In the genomic region with DNA sequence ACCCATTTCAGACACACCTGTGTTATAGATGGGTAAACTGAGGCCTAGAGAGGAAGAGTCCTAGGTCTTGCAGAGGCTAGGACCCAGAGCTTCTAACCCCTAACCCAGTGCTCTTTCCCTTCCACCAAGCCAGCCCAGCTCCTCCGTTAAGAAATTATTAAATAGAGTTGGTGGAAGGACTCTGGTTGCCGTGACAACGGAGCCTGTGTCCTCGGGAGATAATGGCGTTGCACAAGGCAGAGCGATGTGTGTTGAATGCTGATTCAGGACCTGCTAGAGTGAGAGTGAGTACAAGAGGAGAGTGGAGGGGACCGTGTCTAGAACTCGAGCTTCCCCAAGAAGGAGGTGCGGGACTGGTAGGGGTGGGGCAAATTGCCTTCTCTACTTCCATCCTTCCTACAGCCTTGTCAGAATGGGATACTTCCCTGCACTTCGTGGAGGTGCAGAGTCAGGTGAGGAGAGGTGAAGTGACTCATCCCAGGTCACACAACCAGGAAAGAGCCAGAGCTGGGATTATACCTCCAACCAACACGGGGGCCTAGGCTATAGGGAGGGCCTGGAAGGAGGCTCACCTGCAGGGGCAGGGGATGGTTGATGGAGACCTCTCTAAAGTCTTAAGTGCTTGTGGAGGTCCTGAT, we compare ENCODE assay signal across 12 cellular contexts.
DNase-seq lines count a peak whose midpoint lies in the region; ATAC-seq lines count a peak whose summit lies in the region.
"Had no signal": no experiment of that assay in that cellular context is flagged by ENCODE, and none has a peak within 500 bp of the region (broad histone marks: within the 10 kb centered on the region; RNA-seq: fewer than 3 reads in every experiment).

No MANE protein-coding gene starts in this region.

- H3K27ac ChIP-seq in substantia nigra (ENCODE audit: low read depth, low read length, poor library complexity, severe bottlenecking), result peak overlapping the region; percentile 54
- H3K27ac ChIP-seq: lower lobe of right lung had no signal

- ATAC-seq in GM18868 (IDR thresholded peaks at IDR 0.05; ENCODE audit: unreplicated experiment), result no peak
- ATAC-seq: lower lobe of right lung had no signal

- DNase-seq in NCI-H2196 (lab: John Stamatoyannopoulos, UW; ENCODE audit: unreplicated experiment) (peak; percentile 16), NCI-H2196 treated with DMSO at 0.1 percent for 48 hours (lab: John Stamatoyannopoulos, UW; ENCODE audit: unreplicated experiment) (no peak), anterior cingulate cortex (lab: John Stamatoyannopoulos, UW) (peak in 51 of 58 donors; percentile 36 to 87 (median 62)), left kidney (ENCODE audit: low read depth, low spot score) (peak; percentile 75), substantia nigra (lab: John Stamatoyannopoulos, UW) (peak in 41 of 49 donors; percentile 23 to 86 (median 57)), NCI-H1048 (lab: John Stamatoyannopoulos, UW) (no peak)
- no peak for DNase-seq in activated CD8-positive, alpha-beta memory T cell treated with anti-CD3 and anti-CD28 coated beads for 24 hours
- DNase-seq: central memory CD4-positive, alpha-beta T cell; lower lobe of right lung; NCI-H345; stimulated activated CD4-positive, alpha-beta T cell treated with anti-CD3 and anti-CD28 coated beads, Interleukin-12 subunit alpha, Interleukin-12 subunit beta, amount 100 ng/mL, for 4 hours had no signal

Comparison
In these comparisons a context has a peak if more than half of its experiments do, and no peak if none do; other contexts are left out.
1. DNase-seq: peak in NCI-H2196 (single experiment), anterior cingulate cortex (51 of 58), left kidney (single experiment) and substantia nigra (41 of 49); none in NCI-H2196 treated with DMSO at 0.1 percent for 48 hours (single experiment), activated CD8-positive, alpha-beta memory T cell treated with anti-CD3 and anti-CD28 coated beads for 24 hours (single experiment) and NCI-H1048 (single experiment).